ENCODE assay signal across 27 cellular contexts in the genomic region with DNA sequence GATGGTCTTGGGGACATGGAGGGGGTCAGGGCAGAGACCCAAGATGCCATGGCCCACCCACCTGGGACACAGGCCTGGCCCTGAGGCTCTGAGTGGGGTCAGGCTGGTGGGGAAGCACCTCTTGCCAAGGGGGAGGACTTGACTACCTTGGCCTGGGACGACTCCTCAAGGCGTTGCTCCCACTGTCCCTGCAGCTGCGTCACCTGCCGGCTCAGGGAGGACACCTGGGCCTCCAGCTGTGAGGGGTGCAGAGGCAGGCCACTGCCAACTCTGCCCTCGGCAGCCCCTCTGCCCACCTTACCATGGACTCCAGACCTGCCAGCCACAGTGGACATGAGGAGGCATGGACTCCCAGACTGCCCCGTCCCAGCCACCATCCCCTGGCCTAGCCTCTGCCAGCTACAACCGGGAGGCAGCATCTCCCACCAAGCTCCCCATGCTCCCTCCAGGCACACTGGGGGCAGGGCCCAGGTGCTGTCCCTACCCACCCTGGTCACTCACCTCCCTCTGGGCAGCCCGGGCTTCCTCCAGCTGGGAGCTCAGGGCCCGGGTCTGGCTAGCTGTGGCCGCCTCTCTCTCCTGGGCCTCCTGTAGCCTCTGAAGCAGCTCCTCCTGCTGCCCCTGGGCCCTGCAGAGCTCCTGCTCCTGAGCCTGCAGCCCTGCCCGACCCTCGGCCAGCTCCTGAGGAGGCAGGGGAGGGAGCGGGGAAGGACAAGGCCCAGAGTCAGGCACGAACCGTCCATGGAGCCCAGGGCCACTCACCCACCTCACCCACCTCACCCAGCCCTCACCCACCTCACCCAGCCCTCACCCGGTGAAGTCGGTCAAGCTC. TPM values are rescaled to one million over a fixed set of nuclear protein-coding genes. Genes with fewer than 3 reads are reported as not detected.
DNase-seq lines count a peak whose midpoint lies in the region; ATAC-seq and TF ChIP-seq lines count a peak whose summit lies in the region.
"Had no signal": no experiment of that assay in that cellular context is flagged by ENCODE, and none has a peak within 500 bp of the region (broad histone marks: within the 10 kb centered on the region; RNA-seq: fewer than 3 reads in every experiment).

No MANE protein-coding gene starts in this region.

- POLR2A ChIA-PET in HCT116 (lab: Charles Lee), result interaction anchor here (1.3 kb wide), 1 partner anchor 15 kb away, joined by 4 read pairs; no protein-coding TSS in a partner anchor

- peak overlapping the region; percentile 79 for H3K4me2 ChIP-seq in HCT116 (ENCODE audit: low read length)

- H2AFZ ChIP-seq in HCT116 (ENCODE audit: low read depth, low read length, poor library complexity, severe bottlenecking), result no peak overlapping the region

- no peaks in the 10 kb centered on the region for H3K27me3 ChIP-seq in HCT116 (ENCODE audit: insufficient read depth, low read length)
- H3K27me3 ChIP-seq: BLaER1, left lung, tibial nerve had no signal

- H3K79me2 ChIP-seq in HCT116 (ENCODE audit: insufficient read depth, low read length), result no peaks in the 10 kb centered on the region

- RAD21 ChIA-PET in HCT116 (lab: Charles Lee; ENCODE audit: low non-redundant PET in 1 of 2, low total read pairs in 2 of 2, uncharacterized antibody in 2 of 2, unreplicated experiment in 2 of 2), result no interaction called here

- H3K4me3 ChIP-seq in HCT116 (replicated peaks in 1 of 2; ENCODE audit: low read depth in 1 of 2, low read length in 2 of 2), result 0 out of 4 replicates have a peak overlapping the region, but pooled peaks of 1 of the 2 experiments have one; percentile 13
- H3K4me3 ChIP-seq: BLaER1, left lung, psoas muscle, tibial nerve had no signal

- no TSS peak for BruUV-seq in HCT116 (replicated peaks; lab: Mats Ljungman, UMichigan)

- H3K4me1 ChIP-seq in HCT116 (ENCODE audit: control insufficient read depth in 1 of 2, insufficient read depth in 2 of 2, low read length in 2 of 2), result peaks cover 12 to 16% of the 10 kb centered on the region in 2 experiments
- H3K4me1 ChIP-seq: left lung, psoas muscle, tibial nerve had no signal

- CTCF ChIA-PET in HCT116 (lab: Charles Lee), result interaction anchor here (2.1 kb wide), 1 partner anchor 8 kb away, joined by 9 read pairs; the partner anchor contains the start of gene CDC42BPG

- no peak for TF ChIP-seq RAD21 in HCT116 (IDR thresholded peaks at IDR 0.05; ENCODE audit: low read depth)

- peaks cover 11 to 19% of the 10 kb centered on the region in 2 experiments; a peak in 3 of 4 replicates for H3K36me3 ChIP-seq in HCT116 (ENCODE audit: control insufficient read depth in 1 of 2, insufficient read depth in 2 of 2, low read length in 2 of 2)
- H3K36me3 ChIP-seq: BLaER1, tibial nerve had no signal

- no peak for TF ChIP-seq CTCF in HCT116 (IDR thresholded peaks at IDR 0.05 in 2 of 3, conservative IDR thresholded peaks at IDR 0.05 in 1 of 3; ENCODE audit: borderline replicate concordance in 1 of 3, insufficient read depth in 1 of 3, low read depth in 2 of 3, low read length in 2 of 3)
- TF ChIP-seq CTCF in omental fat pad (IDR thresholded peaks at IDR 0.05), result no peak

- H4K20me1 ChIP-seq in HCT116 (ENCODE audit: insufficient read depth), result no peaks in the 10 kb centered on the region

- no peaks in the 10 kb centered on the region for H3K9me2 ChIP-seq in HCT116 (ENCODE audit: insufficient read depth)

- no peaks in the 10 kb centered on the region for H3K9me3 ChIP-seq in HCT116 (ENCODE audit: control insufficient read depth in 1 of 2, insufficient read depth in 1 of 2, low read depth in 1 of 2, low read length in 2 of 2)
- H3K9me3 ChIP-seq: BLaER1, left lung, psoas muscle, tibial nerve had no signal

- DNase-seq in HCT116 (ENCODE audit: low read depth, low spot score), result no peak
- no peak for DNase-seq in omental fat pad (ENCODE audit: low spot score)
- DNase-seq in NCI-H2196 (lab: John Stamatoyannopoulos, UW; ENCODE audit: unreplicated experiment), result no peak
- no peak for DNase-seq in middle frontal gyrus (ENCODE audit: extremely low spot score, low spot score)
- DNase-seq in putamen (ENCODE audit: low spot score), result no peak
- DNase-seq: activated CD4-positive, alpha-beta T cell treated with anti-CD3 and anti-CD28 coated beads for 36 hours; activated CD8-positive, alpha-beta T cell treated with anti-CD3 and anti-CD28 coated beads, Interleukin-2, amount 10 ng/mL, durations not matched to agents 7 days and 5 days; activated naive CD4-positive, alpha-beta T cell treated with anti-CD3 and anti-CD28 coated beads, Interleukin-2, amount 10 ng/mL, durations not matched to agents 7 days and 5 days; COR-L47; DMS79 treated with DMSO at 0.1 percent for 48 hours; GDM1; KBM-7; midbrain; NCI-H1105; NCI-H187; NCI-H510A; nucleus accumbens; Right ventricle myocardium superior; stimulated activated CD4-positive, alpha-beta T cell treated with anti-CD3 and anti-CD28 coated beads, Interleukin-4, amount 100 ng/mL, for 1 hour had no signal

- intact Hi-C loops in HCT116 (cut with micrococcal nuclease), result no loop called here

- peak overlapping the region; percentile 54; the same call in 1 of the 2 replicates for H3K9ac ChIP-seq in HCT116 (ENCODE audit: low read length)
- H3K9ac ChIP-seq: BLaER1 had no signal

- TF ChIP-seq POLR2A in HCT116 (IDR thresholded peaks at IDR 0.05; ENCODE audit: borderline replicate concordance, extremely low read depth, insufficient read depth, insufficient read length), result no peak

- peak overlapping the region; percentile 61; the same call in 1 of the 2 replicates for H3K27ac ChIP-seq in HCT116 (ENCODE audit: low read depth, low read length)
- H3K27ac ChIP-seq: BLaER1, left lung, psoas muscle, tibial nerve had no signal

- peak; percentile 45 for ATAC-seq in HCT116
- ATAC-seq in SK-N-SH treated with all-trans-retinoic acid at 6 μM for 48 hours, result peak; percentile 27
- peak; percentile 4 for ATAC-seq in esophagus mucosa
- ATAC-seq in omental fat pad (ENCODE audit: low FRiP score), result peak; percentile 6
- no peak for ATAC-seq in GM21381 (IDR thresholded peaks at IDR 0.05; ENCODE audit: unreplicated experiment)
- ATAC-seq: activated CD4-positive, alpha-beta T cell treated with anti-CD3 and anti-CD28 coated beads for 36 hours; activated CD8-positive, alpha-beta T cell treated with anti-CD3 and anti-CD28 coated beads, Interleukin-2, amount 10 ng/mL, durations not matched to agents 7 days and 5 days; naive thymus-derived CD8-positive, alpha-beta T cell had no signal

TF ChIP-seq in HCT116, 20 proteins besides CTCF, POLR2A, EP300 and RAD21 (continues in another document):
- TF ChIP-seq ZFX (IDR thresholded peaks at IDR 0.05), result no peak; the same call in 1 of the 2 replicates
- TF ChIP-seq MAX (IDR thresholded peaks at IDR 0.05), result no peak
- TF ChIP-seq EZH2phosphoT487 (IDR thresholded peaks at IDR 0.05; ENCODE audit: borderline replicate concordance), result no peak
- no peak for TF ChIP-seq EZH2 (IDR thresholded peaks at IDR 0.05)

TF ChIP-seq in SK-N-SH treated with all-trans-retinoic acid at 6 μM for 48 hours, 23 proteins besides CTCF, POLR2A, EP300 and RAD21:
- TF ChIP-seq, protein P1, sequence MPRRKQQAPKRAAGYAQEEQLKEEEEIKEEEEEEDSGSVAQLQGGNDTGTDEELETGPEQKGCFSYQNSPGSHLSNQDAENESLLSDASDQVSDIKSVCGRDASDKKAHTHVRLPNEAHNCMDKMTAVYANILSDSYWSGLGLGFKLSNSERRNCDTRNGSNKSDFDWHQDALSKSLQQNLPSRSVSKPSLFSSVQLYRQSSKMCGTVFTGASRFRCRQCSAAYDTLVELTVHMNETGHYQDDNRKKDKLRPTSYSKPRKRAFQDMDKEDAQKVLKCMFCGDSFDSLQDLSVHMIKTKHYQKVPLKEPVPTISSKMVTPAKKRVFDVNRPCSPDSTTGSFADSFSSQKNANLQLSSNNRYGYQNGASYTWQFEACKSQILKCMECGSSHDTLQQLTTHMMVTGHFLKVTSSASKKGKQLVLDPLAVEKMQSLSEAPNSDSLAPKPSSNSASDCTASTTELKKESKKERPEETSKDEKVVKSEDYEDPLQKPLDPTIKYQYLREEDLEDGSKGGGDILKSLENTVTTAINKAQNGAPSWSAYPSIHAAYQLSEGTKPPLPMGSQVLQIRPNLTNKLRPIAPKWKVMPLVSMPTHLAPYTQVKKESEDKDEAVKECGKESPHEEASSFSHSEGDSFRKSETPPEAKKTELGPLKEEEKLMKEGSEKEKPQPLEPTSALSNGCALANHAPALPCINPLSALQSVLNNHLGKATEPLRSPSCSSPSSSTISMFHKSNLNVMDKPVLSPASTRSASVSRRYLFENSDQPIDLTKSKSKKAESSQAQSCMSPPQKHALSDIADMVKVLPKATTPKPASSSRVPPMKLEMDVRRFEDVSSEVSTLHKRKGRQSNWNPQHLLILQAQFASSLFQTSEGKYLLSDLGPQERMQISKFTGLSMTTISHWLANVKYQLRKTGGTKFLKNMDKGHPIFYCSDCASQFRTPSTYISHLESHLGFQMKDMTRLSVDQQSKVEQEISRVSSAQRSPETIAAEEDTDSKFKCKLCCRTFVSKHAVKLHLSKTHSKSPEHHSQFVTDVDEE (CRISPR knock-in tag; IDR thresholded peaks at IDR 0.05), result no peak
- TF ChIP-seq BACH2 (CRISPR knock-in tag; IDR thresholded peaks at IDR 0.05; ENCODE audit: borderline replicate concordance) (no peak), RARB (CRISPR knock-in tag; IDR thresholded peaks at IDR 0.05) (no peak), ZFP30 (CRISPR knock-in tag; IDR thresholded peaks at IDR 0.05) (no peak), ZNF70 (CRISPR knock-in tag; IDR thresholded peaks at IDR 0.05) (no peak), ARNTL (CRISPR knock-in tag; IDR thresholded peaks at IDR 0.05; ENCODE audit: borderline replicate concordance, low read depth) (no peak), ESRRG (CRISPR knock-in tag; IDR thresholded peaks at IDR 0.05) (no peak), ISL1 (CRISPR knock-in tag; IDR thresholded peaks at IDR 0.05) (no peak)

RNA-seq across cellular contexts. Expression of gene CDC42BPG, which starts 8.6 kb away (rescaled TPM):
- total RNA-seq in HCT116 (2021; ENCODE audit: unreplicated experiment) (30.1 TPM), esophagus mucosa (20.5 TPM), omental fat pad (under 1 TPM; 0.19 to 0.48 (median 0.42) TPM)
- 19.3 TPM in 2 replicates for polyA plus RNA-seq in HCT116 (2012)

RNA-seq across cellular contexts. Expression of gene MEN1, which starts 25.5 kb away (rescaled TPM):
- total RNA-seq in HCT116 (2021; ENCODE audit: unreplicated experiment) (62.1 TPM), esophagus mucosa (15.6 TPM), omental fat pad (10 to 100 TPM in 3 of 4 donors, 1 to 10 TPM in 1; 7.3 to 20.2 (median 12.2) TPM)
- polyA plus RNA-seq in HCT116 (2012), result 46.8 and 54.0 TPM in 2 replicates

RNA-seq across cellular contexts. Expression of gene MAP4K2, which starts 32.8 kb away (rescaled TPM):
- total RNA-seq in HCT116 (2021; ENCODE audit: unreplicated experiment), result 44.2 TPM
- 37.5 and 38.1 TPM in 2 replicates for polyA plus RNA-seq in HCT116 (2012)
- 5.4 TPM for total RNA-seq in esophagus mucosa
- 10 to 100 TPM in 3 of 4 donors, 1 to 10 TPM in 1; 8.5 to 33.3 (median 17.7) TPM for total RNA-seq in omental fat pad

RNA-seq across cellular contexts. Expression of gene EHD1, which starts 42.6 kb away (rescaled TPM):
- total RNA-seq in HCT116 (2021; ENCODE audit: unreplicated experiment), result 48.1 TPM
- polyA plus RNA-seq in HCT116 (2012), result 43.5 and 70.0 TPM in 2 replicates
- total RNA-seq in esophagus mucosa, result 25.6 TPM
- total RNA-seq in omental fat pad, result 100 to 1,000 TPM in 2 of 4 donors, 10 to 100 TPM in 2; 66.4 to 226 (median 94.8) TPM

RNA-seq across cellular contexts. Expression of gene SF1, which starts 57.5 kb away (rescaled TPM):
- total RNA-seq in HCT116 (2021; ENCODE audit: unreplicated experiment) (403 TPM), esophagus mucosa (129 TPM), omental fat pad (100 to 1,000 TPM; 209 to 411 (median 320) TPM)
- 177 and 219 TPM in 2 replicates for polyA plus RNA-seq in HCT116 (2012)

Comparison
In these comparisons a context has a peak if more than half of its experiments do, and no peak if none do; other contexts are left out.
1. RNA of gene CDC42BPG, which starts 8.6 kb away (total RNA-seq): 30.1 TPM in HCT116 (single experiment) and 20.5 TPM in esophagus mucosa (single experiment); 0.19 to 0.48 TPM in omental fat pad; every median in the first group is over 10 times any median in the second.